ENCODE assay signal across 37 cellular contexts in the genomic region with DNA sequence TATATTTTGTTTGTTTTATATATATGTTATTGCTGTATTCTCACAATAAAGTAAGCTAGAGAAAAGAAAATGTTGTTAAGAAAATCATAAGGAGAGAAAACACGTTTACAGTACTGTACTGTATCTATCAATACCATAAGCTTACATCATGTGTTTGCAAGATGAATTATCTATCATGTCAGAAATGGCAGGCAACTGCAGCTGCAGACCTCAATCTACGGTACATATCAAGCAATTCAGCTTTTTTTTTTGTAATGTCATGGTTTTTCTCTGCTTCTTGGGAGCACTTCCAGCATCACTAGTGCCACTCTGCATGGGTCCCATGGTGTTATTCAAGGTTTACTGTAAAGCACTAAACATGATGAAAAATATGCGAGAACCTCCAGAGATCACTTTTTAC. TPM values are rescaled to one million over a fixed set of nuclear protein-coding genes. Genes with fewer than 3 reads are reported as not detected.
"Had no signal": no experiment of that assay in that cellular context is flagged by ENCODE, and none has a peak within 500 bp of the region (broad histone marks: within the 10 kb centered on the region; RNA-seq: fewer than 3 reads in every experiment).

No MANE protein-coding gene starts in this region.

- H3K4me2 ChIP-seq: KMS-11 had no signal

- H3K4me3 ChIP-seq: MG63 had no signal

- H3K36me3 ChIP-seq: MG63 had no signal

- DNase-seq: Karpas-422, Kasumi-1, MG63, MM.1S, MV-4-11, NCI-H1048, NCI-H1092, NCI-H1092 treated with DMSO at 0.1 percent for 48 hours, NCI-H1105, NCI-H1105 treated with DMSO at 0.1 percent for 48 hours, NCI-H1417 treated with DMSO at 0.1 percent for 48 hours, NCI-H1436, NCI-H1436 treated with DMSO at 0.1 percent for 48 hours, NCI-H146, NCI-H1694, NCI-H1694 treated with DMSO at 0.1 percent for 48 hours, NCI-H187, NCI-H187 treated with DMSO at 0.1 percent for 48 hours, NCI-H1930, NCI-H2029, NCI-H2029 treated with DMSO at 0.1 percent for 48 hours, NCI-H2081, NCI-H2081 treated with DMSO at 0.1 percent for 48 hours, NCI-H2107, NCI-H2171, NCI-H2171 treated with DMSO at 0.1 percent for 48 hours, NCI-H2227 treated with DMSO at 0.1 percent for 48 hours, NCI-H226, NCI-H345, NCI-H446, NCI-H446 treated with DMSO at 0.1 percent for 48 hours, NCI-H510A had no signal

- H3K27me3 ChIP-seq: MG63 had no signal

- H3K9ac ChIP-seq: KMS-11 had no signal

- H3K27ac ChIP-seq: KMS-11 had no signal

- H3K9me3 ChIP-seq: MG63 had no signal

RNA-seq across cellular contexts. Expression of a gene that starts 8.9 kb away (rescaled TPM):
- total RNA-seq: LHCN-M2, M059J, MCF 10A, NCI-H460 had no signal

RNA-seq across cellular contexts. Expression of a gene that starts 19.3 kb away (rescaled TPM):
- total RNA-seq: LHCN-M2, M059J, MCF 10A, NCI-H460 had no signal

RNA-seq across cellular contexts. Expression of a gene that starts 42.4 kb away (rescaled TPM):
- total RNA-seq: LHCN-M2, M059J, MCF 10A, NCI-H460 had no signal

RNA-seq across cellular contexts. Expression of a gene that starts 42.6 kb away (rescaled TPM):
- total RNA-seq: LHCN-M2, M059J, MCF 10A, NCI-H460 had no signal

RNA-seq across cellular contexts. Expression of a gene that starts 59.7 kb away (rescaled TPM):
- total RNA-seq: LHCN-M2, M059J, MCF 10A, NCI-H460 had no signal
